Comparison of ENCODE assay signal across 8 cellular contexts in genomic region chr17:17590883-17591407, GRCh38. TPM values are rescaled to one million over a fixed set of nuclear protein-coding genes. Genes with fewer than 3 reads are reported as not detected.
DNase-seq lines count a peak whose midpoint lies in the region; ATAC-seq and TF ChIP-seq lines count a peak whose summit lies in the region.

No MANE protein-coding gene starts in this region.

- H3K4me1 ChIP-seq in fibroblast of lung (ENCODE audit: control insufficient read depth, extremely low read depth, insufficient read depth, low read length) = peaks cover 4% of the 10 kb centered on the region

- CTCF ChIA-PET in RWPE1 (lab: Yijun Ruan, JAX) = interaction anchor here (0.6 to 1.7 kb wide), 5 partner anchors 22 to 159 kb away, joined by 3 to 4 read pairs (median 3); no protein-coding TSS in a partner anchor

- no peaks in the 10 kb centered on the region for H4K20me1 ChIP-seq in fibroblast of lung (ENCODE audit: control insufficient read depth, extremely low read depth, insufficient read depth, low read length)

- H2AFZ ChIP-seq in fibroblast of lung (ENCODE audit: low read length) = peak overlapping the region; percentile 95

- H3K4me2 ChIP-seq in fibroblast of lung (ENCODE audit: extremely low read depth, insufficient read depth, low read length) = peak overlapping the region; percentile 100

- H3K27me3 ChIP-seq in fibroblast of lung (ENCODE audit: control insufficient read depth, insufficient read depth, low read length) = no peaks in the 10 kb centered on the region

- TF ChIP-seq CTCF in RWPE1 (conservative IDR thresholded peaks at IDR 0.05; ENCODE audit: low read depth) = no peak
- no peak for TF ChIP-seq CTCF in fibroblast of lung (conservative IDR thresholded peaks at IDR 0.05 in 1 of 2, IDR thresholded peaks at IDR 0.05 in 1 of 2; ENCODE audit: low read depth in 1 of 2, low read length in 2 of 2)
- no peak for TF ChIP-seq CTCF in GM13977 (IDR thresholded peaks at IDR 0.05; ENCODE audit: extremely low read depth, insufficient read depth, missing control alignments)

- H3K9ac ChIP-seq in fibroblast of lung (ENCODE audit: insufficient read depth, low read length) = peak overlapping the region; percentile 71

- peak; percentile 7 for ATAC-seq in GM19351 (IDR thresholded peaks at IDR 0.05; ENCODE audit: unreplicated experiment)

- H3K4me3 ChIP-seq in fibroblast of lung (replicated peaks in 1 of 4; ENCODE audit: control extremely low read depth in 1 of 4, insufficient read depth in 1 of 4, low read depth in 3 of 4, low read length in 4 of 4) (peak overlapping the region; percentile 74 to 94 (median 82)), skeletal muscle cell (ENCODE audit: low read depth, low read length) (peak overlapping the region; percentile 80)

- peaks cover 4% of the 10 kb centered on the region for H3K79me2 ChIP-seq in fibroblast of lung (ENCODE audit: control insufficient read depth, insufficient read depth, low read length)

- in situ Hi-C loops in GM13977 (cut with MboI; ENCODE audit: low pct_unique_long_range_greater_than_20kb, low sequenced_read_pairs, unreplicated experiment) = no loop called here

- POLR2A ChIA-PET in RWPE1 (lab: Yijun Ruan, JAX; ENCODE audit: low non-redundant PET) = interaction anchor here (0.5 kb wide), 1 partner anchor 36 kb away, joined by 3 read pairs; no protein-coding TSS in a partner anchor

- no peaks in the 10 kb centered on the region for H3K9me3 ChIP-seq in fibroblast of lung (ENCODE audit: control insufficient read depth, insufficient read depth, low read depth, low read length)

- H3K27ac ChIP-seq in RWPE1 = peak overlapping the region; percentile 89
- H3K27ac ChIP-seq in fibroblast of lung (ENCODE audit: insufficient read depth, low read length) = peak overlapping the region; percentile 77

- DNase-seq in RWPE1 (ENCODE audit: low spot score) = no peak
- no peak for DNase-seq in fibroblast of lung (ENCODE audit: low read depth in 2 of 2)
- DNase-seq in skeletal muscle cell (ENCODE audit: low read depth) = no peak
- DNase-seq in NCI-H2081 treated with DMSO at 0.1 percent for 48 hours (lab: John Stamatoyannopoulos, UW) = no peak
- DNase-seq in NCI-H345 treated with DMSO at 0.1 percent for 48 hours (lab: John Stamatoyannopoulos, UW; ENCODE audit: unreplicated experiment) = no peak
- no peak for DNase-seq in GM13977 (ENCODE audit: low spot score)
- no peak for DNase-seq in SKM-1 treated with dmso at 0.1 percent for 144 hours (lab: John Stamatoyannopoulos, UW; ENCODE audit: unreplicated experiment)

- H3K36me3 ChIP-seq in fibroblast of lung (ENCODE audit: control insufficient read depth, insufficient read depth, low read length) = no peaks in the 10 kb centered on the region

RNA-seq across cellular contexts. Expression of gene PEMT, which starts 0.6 kb away (rescaled TPM):
- total RNA-seq in fibroblast of lung = 17.5 and 18.0 TPM in 2 replicates
- polyA plus RNA-seq in fibroblast of lung = 18.2 and 18.6 TPM in 2 replicates
- 23.9 and 30.4 TPM in 2 replicates for polyA plus RNA-seq in fibroblast of lung (2012)
- 38.6 TPM in 2 replicates for polyA minus RNA-seq in fibroblast of lung (ENCODE audit: low replicate concordance)
